6 cellular contexts compared by ENCODE assay signal in the genomic region with DNA sequence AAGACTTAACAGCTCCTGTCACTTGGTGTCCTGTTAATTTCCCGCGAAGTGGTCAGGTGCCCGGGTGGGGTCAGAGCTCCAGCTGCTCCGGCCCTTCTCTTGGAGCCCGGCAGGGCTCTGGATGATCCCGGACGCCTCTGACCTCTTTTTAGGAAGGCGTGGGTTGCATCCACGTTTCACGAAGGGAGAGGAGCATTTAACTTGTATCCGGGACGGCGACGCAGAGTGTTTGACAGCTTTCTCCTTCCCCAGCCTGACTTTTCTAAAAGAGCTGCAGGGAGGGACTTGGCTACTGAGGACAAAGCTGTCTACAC. TPM values are rescaled to one million over a fixed set of nuclear protein-coding genes. Genes with fewer than 3 reads are reported as not detected.
DNase-seq lines count a peak whose midpoint lies in the region; ATAC-seq and TF ChIP-seq lines count a peak whose summit lies in the region.

No MANE protein-coding gene starts in this region.

- POLR2A ChIA-PET in naive thymus-derived CD8-positive, alpha-beta T cell (lab: Charles Lee) = no interaction called here

- peaks cover 18 to 34% (median 25%) of the 10 kb centered on the region in 3 donors for H3K36me3 Mint-ChIP-seq in naive thymus-derived CD8-positive, alpha-beta T cell

- in situ Hi-C loops in astrocyte of the spinal cord (cut with HindIII; ENCODE audit: low sequenced_read_pairs) = no loop called here

- H3K4me1 Mint-ChIP-seq in naive thymus-derived CD8-positive, alpha-beta T cell = peaks cover 7 to 26% (median 16%) of the 10 kb centered on the region in 4 donors

- H3K27me3 Mint-ChIP-seq in naive thymus-derived CD8-positive, alpha-beta T cell = no peaks in the 10 kb centered on the region

- TF ChIP-seq CTCF in astrocyte of the spinal cord (IDR thresholded peaks at IDR 0.05; ENCODE audit: low read depth, low read length) = no peak

- H3K4me3 Mint-ChIP-seq in naive thymus-derived CD8-positive, alpha-beta T cell = peak overlapping the region; percentile 86 to 99 (median 96)

- peaks cover 2 to 23% (median 11%) of the 10 kb centered on the region in 9 donors for H3K9me3 Mint-ChIP-seq in naive thymus-derived CD8-positive, alpha-beta T cell

- peak; percentile 17 for ATAC-seq in HG03064 (IDR thresholded peaks at IDR 0.05; ENCODE audit: low read depth, unreplicated experiment)
- ATAC-seq in naive thymus-derived CD8-positive, alpha-beta T cell = peak in 1 of 2 donors; percentile 7

- peak overlapping the region; percentile 74 for H3K4me3 ChIP-seq in astrocyte of the spinal cord (ENCODE audit: low read depth, low read length)

- peak overlapping the region in 9 of 10 donors; percentile 13 to 98 (median 96) for H3K27ac Mint-ChIP-seq in naive thymus-derived CD8-positive, alpha-beta T cell

- DNase-seq in astrocyte of the spinal cord (ENCODE audit: low read depth, low spot score) (no peak), cerebellum (ENCODE audit: low spot score) (no peak), NCI-H146 treated with DMSO at 0.1 percent for 48 hours (lab: John Stamatoyannopoulos, UW; ENCODE audit: unreplicated experiment) (no peak), NCI-H1436 (lab: John Stamatoyannopoulos, UW) (no peak)
- no peak for DNase-seq in naive thymus-derived CD8-positive, alpha-beta T cell

RNA-seq across cellular contexts. Expression of gene ZNF155, which starts 0.7 kb away (rescaled TPM):
- total RNA-seq in naive thymus-derived CD8-positive, alpha-beta T cell = 10 to 100 TPM; 13.2 to 13.7 TPM
- polyA plus RNA-seq in naive thymus-derived CD8-positive, alpha-beta T cell = 1 to 10 TPM in 2 of 3 donors, under 1 TPM in 1; 0.58 to 2.3 (median 2.3) TPM
- 14.5 TPM for total RNA-seq in cerebellum

RNA-seq across cellular contexts. Expression of gene ZNF230, which starts 18.1 kb away (rescaled TPM):
- 10 to 100 TPM in 1 of 2 experiments, 1 to 10 TPM in 1; 9.9 to 12.0 TPM for total RNA-seq in naive thymus-derived CD8-positive, alpha-beta T cell
- 1 to 10 TPM; 1.9 to 2.5 (median 2.1) TPM for polyA plus RNA-seq in naive thymus-derived CD8-positive, alpha-beta T cell
- 7.7 TPM for total RNA-seq in cerebellum

RNA-seq across cellular contexts. Expression of gene ZNF221, which starts 33.6 kb away (rescaled TPM):
- 1 to 10 TPM; 4.5 to 5.6 TPM for total RNA-seq in naive thymus-derived CD8-positive, alpha-beta T cell
- polyA plus RNA-seq in naive thymus-derived CD8-positive, alpha-beta T cell = 1 to 10 TPM in 1 of 3 donors, not detected in 2; 1.6 TPM
- total RNA-seq in cerebellum = 28.4 TPM

RNA-seq across cellular contexts. Expression of gene ZNF222, which starts 40.5 kb away (rescaled TPM):
- total RNA-seq in naive thymus-derived CD8-positive, alpha-beta T cell = 1 to 10 TPM; 7.8 to 9.2 TPM
- polyA plus RNA-seq in naive thymus-derived CD8-positive, alpha-beta T cell = 1 to 10 TPM in 2 of 3 donors, under 1 TPM in 1; 0.99 to 3.9 (median 1.9) TPM
- total RNA-seq in cerebellum = 8.0 TPM

RNA-seq across cellular contexts. Expression of gene ZNF45, which starts 49.6 kb away (rescaled TPM):
- total RNA-seq in naive thymus-derived CD8-positive, alpha-beta T cell = 10 to 100 TPM; 23.2 to 27.9 TPM
- 10 to 100 TPM in 2 of 3 donors, 1 to 10 TPM in 1; 6.3 to 16.6 (median 11.1) TPM for polyA plus RNA-seq in naive thymus-derived CD8-positive, alpha-beta T cell
- total RNA-seq in cerebellum = 17.4 TPM
